ENCODE assay signal across 9 cellular contexts in genomic region chr11:124717421-124717785, GRCh38. TPM values are rescaled to one million over a fixed set of nuclear protein-coding genes. Genes with fewer than 3 reads are reported as not detected.
DNase-seq lines count a peak whose midpoint lies in the region; ATAC-seq and TF ChIP-seq lines count a peak whose summit lies in the region.
"Had no signal": no experiment of that assay in that cellular context is flagged by ENCODE, and none has a peak within 500 bp of the region (broad histone marks: within the 10 kb centered on the region; RNA-seq: fewer than 3 reads in every experiment).

No MANE protein-coding gene starts in this region.

- intact Hi-C loops in Calu3 (cut with micrococcal nuclease; ENCODE audit: unreplicated experiment): no loop called here
- intact Hi-C loops in naive thymus-derived CD4-positive, alpha-beta T cell (cut with micrococcal nuclease): no loop called here

- peaks cover 10 to 12% of the 10 kb centered on the region in 2 donors for H3K4me1 ChIP-seq in naive thymus-derived CD4-positive, alpha-beta T cell (ENCODE audit: control insufficient read depth in 2 of 2, insufficient read depth in 2 of 2, low read length in 2 of 2)

- H3K36me3 ChIP-seq in naive thymus-derived CD4-positive, alpha-beta T cell (ENCODE audit: control insufficient read depth in 2 of 3, insufficient read depth in 3 of 3, low read length in 3 of 3): no peaks in the 10 kb centered on the region

- peak; percentile 46 for ATAC-seq in HG03095 (IDR thresholded peaks at IDR 0.05; ENCODE audit: unreplicated experiment)
- no peak for ATAC-seq in naive thymus-derived CD4-positive, alpha-beta T cell

- TF ChIP-seq CTCF in Calu3 (IDR thresholded peaks at IDR 0.05; ENCODE audit: unreplicated experiment): no peak

- BruUV-seq in Calu3 (replicated peaks; lab: Mats Ljungman, UMichigan): no TSS peak

- H3K9me3 Mint-ChIP-seq in Calu3 (ENCODE audit: low read depth, unreplicated experiment): no peaks in the 10 kb centered on the region
- no peaks in the 10 kb centered on the region for H3K9me3 Mint-ChIP-seq in naive thymus-derived CD4-positive, alpha-beta T cell

- no peaks in the 10 kb centered on the region for H3K9me3 ChIP-seq in naive thymus-derived CD4-positive, alpha-beta T cell (ENCODE audit: control insufficient read depth in 2 of 3, low read length in 3 of 3)

- DNase-seq in Calu3 (no peak), dermis blood vessel endothelial cell (peak; percentile 74), globus pallidus (ENCODE audit: low spot score) (no peak), NCI-H748 treated with DMSO at 0.1 percent for 48 hours (lab: John Stamatoyannopoulos, UW) (no peak)
- no peak for DNase-seq in naive thymus-derived CD4-positive, alpha-beta T cell
- DNase-seq in stimulated activated CD8-positive, alpha-beta memory T cell treated with anti-CD3 and anti-CD28 coated beads, Interleukin-4, amount 100 ng/mL, for 48 hours: no peak
- DNase-seq in activated CD4-positive, alpha-beta T cell treated with anti-CD3 and anti-CD28 coated beads for 1 hour: no peak
- DNase-seq: NCI-H2081 treated with DMSO at 0.1 percent for 48 hours had no signal

- H3K4me3 Mint-ChIP-seq in Calu3 (ENCODE audit: low read depth, unreplicated experiment): peak overlapping the region; percentile 71
- H3K4me3 Mint-ChIP-seq in naive thymus-derived CD4-positive, alpha-beta T cell: peak overlapping the region; percentile 63 to 94 (median 82)

- peaks cover 8% of the 10 kb centered on the region for H3K4me1 Mint-ChIP-seq in Calu3 (ENCODE audit: low read depth, unreplicated experiment)
- peaks cover 10 to 27% (median 15%) of the 10 kb centered on the region in 7 donors for H3K4me1 Mint-ChIP-seq in naive thymus-derived CD4-positive, alpha-beta T cell

- no peak overlapping the region for H3K27ac Mint-ChIP-seq in Calu3 (ENCODE audit: unreplicated experiment)
- peak overlapping the region in 2 of 9 donors; percentile 14 to 43 for H3K27ac Mint-ChIP-seq in naive thymus-derived CD4-positive, alpha-beta T cell

- peaks cover 5 to 6% of the 10 kb centered on the region in 2 donors for H3K27me3 ChIP-seq in naive thymus-derived CD4-positive, alpha-beta T cell (ENCODE audit: control insufficient read depth in 2 of 2, insufficient read depth in 2 of 2, low read length in 2 of 2)

- POLR2A ChIA-PET in naive thymus-derived CD4-positive, alpha-beta T cell (lab: Charles Lee): interaction anchor here (1.0 kb wide), 1 partner anchor 11 kb away, joined by 3 read pairs; no protein-coding TSS in a partner anchor

- H3K27me3 Mint-ChIP-seq in Calu3 (ENCODE audit: unreplicated experiment): peaks cover 83% of the 10 kb centered on the region
- peaks cover 29 to 71% (median 45%) of the 10 kb centered on the region in 5 donors for H3K27me3 Mint-ChIP-seq in naive thymus-derived CD4-positive, alpha-beta T cell

- CTCF ChIA-PET in Calu3 (lab: Charles Lee): no interaction called here
- CTCF ChIA-PET in naive thymus-derived CD4-positive, alpha-beta T cell (lab: Charles Lee): interaction anchor here (0.6 kb wide), 1 partner anchor 24 kb away, joined by 3 read pairs; no protein-coding TSS in a partner anchor

- peak overlapping the region; percentile 48 for H3K4me3 ChIP-seq in naive thymus-derived CD4-positive, alpha-beta T cell (ENCODE audit: low read length)

- no peaks in the 10 kb centered on the region for H3K36me3 Mint-ChIP-seq in Calu3 (ENCODE audit: insufficient read depth, unreplicated experiment)
- H3K36me3 Mint-ChIP-seq in naive thymus-derived CD4-positive, alpha-beta T cell: peaks cover 0 to 17% (median 5%) of the 10 kb centered on the region in 5 donors

- H3K27ac ChIP-seq in naive thymus-derived CD4-positive, alpha-beta T cell (ENCODE audit: low read depth, low read length): no peak overlapping the region

RNA-seq across cellular contexts. Expression of gene NRGN, which starts 22.3 kb away (rescaled TPM):
- total RNA-seq in Calu3 (2022): 5.8 and 6.0 TPM in 2 replicates
- 0.51 and 1.3 TPM in 2 replicates for total RNA-seq in dermis blood vessel endothelial cell
- 10 to 100 TPM in 1 of 5 experiments, 1 to 10 TPM in 4; 1.2 to 48.7 (median 4.9) TPM for total RNA-seq in naive thymus-derived CD4-positive, alpha-beta T cell
- not detected for polyA plus RNA-seq in naive thymus-derived CD4-positive, alpha-beta T cell

RNA-seq across cellular contexts. Expression of gene VSIG2, which starts 34.7 kb away (rescaled TPM):
- total RNA-seq in Calu3 (2022): not detected in 2 replicates
- 0.23 and 0.51 TPM in 2 replicates for total RNA-seq in dermis blood vessel endothelial cell
- 1 to 10 TPM in 2 of 5 experiments, under 1 TPM in 3; 0.19 to 1.7 (median 0.85) TPM for total RNA-seq in naive thymus-derived CD4-positive, alpha-beta T cell
- under 1 TPM in 1 of 2 donors, not detected in 1; 0.32 TPM for polyA plus RNA-seq in naive thymus-derived CD4-positive, alpha-beta T cell

RNA-seq across cellular contexts. Expression of gene SPA17, which starts 43.7 kb away (rescaled TPM):
- total RNA-seq in Calu3 (2022): 5.4 and 5.6 TPM in 2 replicates
- total RNA-seq in dermis blood vessel endothelial cell: 5.8 and 6.9 TPM in 2 replicates
- total RNA-seq in naive thymus-derived CD4-positive, alpha-beta T cell: 1 to 10 TPM in 4 of 5 experiments, under 1 TPM in 1; 1.00 to 1.1 (median 1.0) TPM
- polyA plus RNA-seq in naive thymus-derived CD4-positive, alpha-beta T cell: 1 to 10 TPM; 1.7 to 2.3 TPM

RNA-seq across cellular contexts. Expression of gene SIAE, which starts 43.9 kb away (rescaled TPM):
- total RNA-seq in Calu3 (2022) (8.4 and 10.0 TPM in 2 replicates), dermis blood vessel endothelial cell (20.8 and 22.0 TPM in 2 replicates)
- 10 to 100 TPM in 3 of 5 experiments, 1 to 10 TPM in 2; 6.2 to 11.3 (median 10.4) TPM for total RNA-seq in naive thymus-derived CD4-positive, alpha-beta T cell
- polyA plus RNA-seq in naive thymus-derived CD4-positive, alpha-beta T cell: 1 to 10 TPM; 2.7 to 6.5 TPM

RNA-seq across cellular contexts. Expression of gene ESAM, which starts 44.7 kb away (rescaled TPM):
- 1.0 and 1.1 TPM in 2 replicates for total RNA-seq in Calu3 (2022)
- total RNA-seq in dermis blood vessel endothelial cell: 84.4 and 95.4 TPM in 2 replicates
- total RNA-seq in naive thymus-derived CD4-positive, alpha-beta T cell: 1 to 10 TPM in 4 of 5 experiments, under 1 TPM in 1; 0.39 to 3.4 (median 1.7) TPM
- 1 to 10 TPM; 1.9 to 4.1 TPM for polyA plus RNA-seq in naive thymus-derived CD4-positive, alpha-beta T cell
